ENCODE assay signal across 1 cellular context in the genomic region with DNA sequence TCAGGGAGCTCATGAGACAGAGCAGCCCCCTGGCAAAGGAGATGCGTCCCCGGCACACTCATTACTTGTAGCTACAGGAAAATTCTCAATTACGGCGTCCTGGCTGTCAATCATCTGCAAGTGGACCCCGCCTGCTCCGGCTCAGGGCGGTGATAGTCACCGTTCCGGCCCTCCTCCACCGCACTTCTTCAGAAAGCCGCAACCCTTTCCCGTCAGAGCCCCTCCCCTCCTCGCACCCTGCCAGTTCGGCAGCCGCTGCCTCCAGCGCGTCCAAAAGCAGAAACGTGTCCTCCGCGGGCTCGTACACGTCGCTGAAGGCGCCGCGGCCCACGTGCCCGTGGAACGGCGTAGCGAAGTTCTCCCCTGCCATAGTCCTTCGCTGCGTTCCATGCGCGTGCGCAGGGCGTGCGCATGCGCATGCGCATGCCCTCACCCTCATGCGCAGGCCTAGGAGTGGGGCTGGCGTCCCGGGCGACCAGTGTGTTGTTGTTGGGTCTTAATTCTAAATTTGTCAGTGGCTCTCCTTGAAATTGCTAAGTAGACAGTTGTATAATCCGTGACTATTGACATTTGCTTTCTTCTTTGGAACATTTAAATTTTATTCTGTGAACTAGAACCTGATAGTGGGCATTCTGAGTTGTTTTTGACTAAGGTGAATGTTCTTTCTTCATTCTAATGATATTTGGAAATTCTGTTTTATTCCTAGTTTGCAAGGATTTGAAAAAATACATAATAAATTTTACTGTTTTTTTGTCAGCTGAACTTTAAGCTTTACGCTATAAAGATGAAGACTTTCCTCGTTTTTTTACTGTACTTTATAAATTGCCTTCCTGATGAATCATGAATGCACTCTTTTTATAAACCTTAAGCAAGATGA.
TF ChIP-seq lines count a peak whose summit lies in the region.

No MANE protein-coding gene starts in this region.

TF ChIP-seq in K562, 482 proteins besides CTCF, POLR2A, EP300 and RAD21 (continued from another document and continues in another):
- TF ChIP-seq, protein P1, sequence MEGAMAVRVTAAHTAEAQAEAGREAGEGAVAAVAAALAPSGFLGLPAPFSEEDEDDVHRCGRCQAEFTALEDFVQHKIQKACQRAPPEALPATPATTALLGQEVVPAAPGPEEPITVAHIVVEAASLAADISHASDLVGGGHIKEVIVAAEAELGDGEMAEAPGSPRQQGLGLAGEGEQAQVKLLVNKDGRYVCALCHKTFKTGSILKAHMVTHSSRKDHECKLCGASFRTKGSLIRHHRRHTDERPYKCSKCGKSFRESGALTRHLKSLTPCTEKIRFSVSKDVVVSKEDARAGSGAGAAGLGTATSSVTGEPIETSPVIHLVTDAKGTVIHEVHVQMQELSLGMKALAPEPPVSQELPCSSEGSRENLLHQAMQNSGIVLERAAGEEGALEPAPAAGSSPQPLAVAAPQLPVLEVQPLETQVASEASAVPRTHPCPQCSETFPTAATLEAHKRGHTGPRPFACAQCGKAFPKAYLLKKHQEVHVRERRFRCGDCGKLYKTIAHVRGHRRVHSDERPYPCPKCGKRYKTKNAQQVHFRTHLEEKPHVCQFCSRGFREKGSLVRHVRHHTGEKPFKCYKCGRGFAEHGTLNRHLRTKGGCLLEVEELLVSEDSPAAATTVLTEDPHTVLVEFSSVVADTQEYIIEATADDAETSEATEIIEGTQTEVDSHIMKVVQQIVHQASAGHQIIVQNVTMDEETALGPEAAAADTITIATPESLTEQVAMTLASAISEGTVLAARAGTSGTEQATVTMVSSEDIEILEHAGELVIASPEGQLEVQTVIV (CRISPR knock-in tag; IDR thresholded peaks at IDR 0.05; ENCODE audit: borderline replicate concordance) = peak; percentile 24; the same call in 1 of the 2 replicates
- TF ChIP-seq ZNF280A (IDR thresholded peaks at IDR 0.05; ENCODE audit: low read depth, partially characterized antibody) (no peak), MCM2 (IDR thresholded peaks at IDR 0.05; ENCODE audit: low read depth) (no peak), CLOCK (CRISPR knock-in tag; IDR thresholded peaks at IDR 0.05; ENCODE audit: borderline replicate concordance) (no peak; the same call in 1 of the 2 replicates), ZNF609 (CRISPR knock-in tag; IDR thresholded peaks at IDR 0.05; ENCODE audit: borderline replicate concordance) (peak; percentile 72; the same call in 1 of the 2 replicates), SMARCB1 (IDR thresholded peaks at IDR 0.05; ENCODE audit: insufficient read length, low read depth) (no peak), KDM4B (IDR thresholded peaks at IDR 0.05; ENCODE audit: borderline replicate concordance in 2 of 2, low read depth in 1 of 2) (no peak; a peak in 1 of 4 replicates), SMARCC2 (IDR thresholded peaks at IDR 0.05; ENCODE audit: low read depth) (no peak), SIN3A (IDR thresholded peaks at IDR 0.05; ENCODE audit: borderline replicate concordance in 2 of 2, control insufficient read depth in 1 of 2, low read depth in 2 of 2, low read length in 2 of 2) (peak; percentile 63 to 64; a peak in 2 of 4 replicates), ZSCAN29 (IDR thresholded peaks at IDR 0.05) (no peak), RCOR1 (IDR thresholded peaks at IDR 0.05; ENCODE audit: borderline replicate concordance in 1 of 2, low read depth in 2 of 2, low read length in 2 of 2) (peak in 1 of 2 experiments; percentile 49; a peak in 1 of 4 replicates), STAG1 (CRISPR knock-in tag; IDR thresholded peaks at IDR 0.05; ENCODE audit: borderline replicate concordance) (peak; percentile 46; the same call in 1 of the 2 replicates), BRD4 (IDR thresholded peaks at IDR 0.05) (peak; percentile 82), SMARCA4 (IDR thresholded peaks at IDR 0.05) (0 out of 2 replicates have a peak, but pooled peaks have one; percentile 14), LCOR (CRISPR knock-in tag; IDR thresholded peaks at IDR 0.05) (peak; percentile 79), HNRNPL (IDR thresholded peaks at IDR 0.05; ENCODE audit: low read depth, low read length) (peak; percentile 38; the same call in 1 of the 2 replicates), MTA3 (IDR thresholded peaks at IDR 0.05; ENCODE audit: borderline replicate concordance) (peak; percentile 95; the same call in 1 of the 2 replicates), TCF3 (CRISPR knock-in tag; IDR thresholded peaks at IDR 0.05) (no peak), FOXK2 (conservative IDR thresholded peaks at IDR 0.05 in 1 of 2, IDR thresholded peaks at IDR 0.05 in 1 of 2; ENCODE audit: low read depth in 2 of 2) (peak in 1 of 2 experiments; percentile 80; a peak in 3 of 4 replicates), CHAMP1 (IDR thresholded peaks at IDR 0.05) (no peak), POLR2B (IDR thresholded peaks at IDR 0.05; ENCODE audit: low read depth, partially characterized antibody) (peak; percentile 100), RBM39 (optimal IDR thresholded peaks at IDR 0.05; ENCODE audit: low read depth, low read length) (no peak), ZFP30 (CRISPR knock-in tag; IDR thresholded peaks at IDR 0.05; ENCODE audit: borderline replicate concordance) (no peak), MECOM (CRISPR knock-in tag; IDR thresholded peaks at IDR 0.05) (no peak), NR2C1 (IDR thresholded peaks at IDR 0.05) (no peak), NR2C1 (tag; IDR thresholded peaks at IDR 0.05) (peak; percentile 48; the same call in 1 of the 2 replicates), KLF16 (IDR thresholded peaks at IDR 0.05) (0 out of 2 replicates have a peak, but pooled peaks have one; percentile 38), CEBPG (CRISPR knock-in tag; IDR thresholded peaks at IDR 0.05) (no peak; the same call in 1 of the 2 replicates), CEBPG (tag; conservative IDR thresholded peaks at IDR 0.05 in 1 of 2, IDR thresholded peaks at IDR 0.05 in 1 of 2) (no peak), SP1 (CRISPR knock-in tag; IDR thresholded peaks at IDR 0.05) (peak; percentile 78), ILK (tag; IDR thresholded peaks at IDR 0.05; ENCODE audit: borderline replicate concordance, low read depth) (no peak), KAT2B (IDR thresholded peaks at IDR 0.05; ENCODE audit: low read depth, low read length) (no peak), DDX20 (tag; IDR thresholded peaks at IDR 0.05; ENCODE audit: low read depth) (no peak), FIP1L1 (IDR thresholded peaks at IDR 0.05; ENCODE audit: low read depth, low read length, poor library complexity, severe bottlenecking) (peak; percentile 83), RBM14 (IDR thresholded peaks at IDR 0.05; ENCODE audit: borderline replicate concordance, insufficient read depth, low read depth, low read length) (no peak), GTF2F1 (IDR thresholded peaks at IDR 0.05; ENCODE audit: low read depth, low read length) (peak; percentile 28; the same call in 1 of the 2 replicates), RB1 (IDR thresholded peaks at IDR 0.05; ENCODE audit: low read depth) (peak; percentile 91), ETV5 (CRISPR knock-in tag; IDR thresholded peaks at IDR 0.05; ENCODE audit: low read depth) (peak; percentile 74; the same call in 1 of the 2 replicates), BRF1 (IDR thresholded peaks at IDR 0.05; ENCODE audit: borderline replicate concordance, extremely low read depth, insufficient read length) (no peak), RBM15 (IDR thresholded peaks at IDR 0.05; ENCODE audit: insufficient read depth, low read length) (no peak), SLC30A9 (CRISPR knock-in tag; IDR thresholded peaks at IDR 0.05) (no peak), PHB (CRISPR knock-in tag; IDR thresholded peaks at IDR 0.05) (no peak)
- TF ChIP-seq, protein P2, sequence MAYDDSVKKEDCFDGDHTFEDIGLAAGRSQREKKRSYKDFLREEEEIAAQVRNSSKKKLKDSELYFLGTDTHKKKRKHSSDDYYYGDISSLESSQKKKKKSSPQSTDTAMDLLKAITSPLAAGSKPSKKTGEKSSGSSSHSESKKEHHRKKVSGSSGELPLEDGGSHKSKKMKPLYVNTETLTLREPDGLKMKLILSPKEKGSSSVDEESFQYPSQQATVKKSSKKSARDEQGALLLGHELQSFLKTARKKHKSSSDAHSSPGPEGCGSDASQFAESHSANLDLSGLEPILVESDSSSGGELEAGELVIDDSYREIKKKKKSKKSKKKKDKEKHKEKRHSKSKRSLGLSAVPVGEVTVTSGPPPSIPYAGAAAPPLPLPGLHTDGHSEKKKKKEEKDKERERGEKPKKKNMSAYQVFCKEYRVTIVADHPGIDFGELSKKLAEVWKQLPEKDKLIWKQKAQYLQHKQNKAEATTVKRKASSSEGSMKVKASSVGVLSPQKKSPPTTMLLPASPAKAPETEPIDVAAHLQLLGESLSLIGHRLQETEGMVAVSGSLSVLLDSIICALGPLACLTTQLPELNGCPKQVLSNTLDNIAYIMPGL (CRISPR knock-in tag; IDR thresholded peaks at IDR 0.05) = peak; percentile 96
- TF ChIP-seq, protein P3, sequence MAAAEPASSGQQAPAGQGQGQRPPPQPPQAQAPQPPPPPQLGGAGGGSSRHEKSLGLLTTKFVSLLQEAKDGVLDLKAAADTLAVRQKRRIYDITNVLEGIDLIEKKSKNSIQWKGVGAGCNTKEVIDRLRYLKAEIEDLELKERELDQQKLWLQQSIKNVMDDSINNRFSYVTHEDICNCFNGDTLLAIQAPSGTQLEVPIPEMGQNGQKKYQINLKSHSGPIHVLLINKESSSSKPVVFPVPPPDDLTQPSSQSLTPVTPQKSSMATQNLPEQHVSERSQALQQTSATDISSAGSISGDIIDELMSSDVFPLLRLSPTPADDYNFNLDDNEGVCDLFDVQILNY (CRISPR knock-in tag; IDR thresholded peaks at IDR 0.05) = 0 out of 2 replicates have a peak, but pooled peaks have one; percentile 87
